Comparison of ENCODE assay signal across 25 cellular contexts in genomic region chr9:32128546-32128945, GRCh38.
DNase-seq lines count a peak whose midpoint lies in the region; ATAC-seq, FAIRE-seq and TF ChIP-seq lines count a peak whose summit lies in the region.
"Had no signal": no experiment of that assay in that cellular context is flagged by ENCODE, and none has a peak within 500 bp of the region (broad histone marks: within the 10 kb centered on the region; RNA-seq: fewer than 3 reads in every experiment).

No MANE protein-coding gene starts in this region.

- H3K4me2 ChIP-seq in HepG2 (ENCODE audit: low read depth, low read length) = no peak overlapping the region
- H3K4me2 ChIP-seq in neural progenitor cell = no peak overlapping the region
- H3K4me2 ChIP-seq: BLaER1 treated with 17β-estradiol and CSF1 and Interleukin-3, amounts not matched to agents 10 nM and 100 nM had no signal

- H3K36me3 Mint-ChIP-seq in endodermal cell (ENCODE audit: low read depth) (no peaks in the 10 kb centered on the region), neural progenitor cell (no peaks in the 10 kb centered on the region)
- H3K36me3 Mint-ChIP-seq: CD4-positive, alpha-beta memory T cell had no signal

- no TSS peak for BruUV-seq in HepG2 (replicated peaks; lab: Mats Ljungman, UMichigan)

- H4K20me1 ChIP-seq in HepG2 (ENCODE audit: insufficient read depth, low read length) (no peaks in the 10 kb centered on the region), neural progenitor cell (ENCODE audit: low read depth) (no peaks in the 10 kb centered on the region)
- H4K20me1 ChIP-seq: BLaER1 treated with 17β-estradiol and CSF1 and Interleukin-3, amounts not matched to agents 10 nM and 100 nM had no signal

- no peaks in the 10 kb centered on the region for H3K79me2 ChIP-seq in HepG2 (ENCODE audit: insufficient read depth, low read length)
- H3K79me2 ChIP-seq in neural progenitor cell (ENCODE audit: low read depth) = no peaks in the 10 kb centered on the region

- H3K27me3 Mint-ChIP-seq in endodermal cell (ENCODE audit: insufficient read depth) (no peaks in the 10 kb centered on the region), neural progenitor cell (ENCODE audit: insufficient read depth, low read depth) (peaks cover 2% of the 10 kb centered on the region)

- ATAC-seq in HepG2 (peak; percentile 35), right lobe of liver (no peak), HG03439 (IDR thresholded peaks at IDR 0.05; ENCODE audit: unreplicated experiment) (no peak), GM21381 (IDR thresholded peaks at IDR 0.05; ENCODE audit: unreplicated experiment) (no peak)
- ATAC-seq: GM12878, K562, Panc1, SK-N-SH treated with all-trans-retinoic acid at 6 μM for 48 hours had no signal

- no peak overlapping the region for H2AFZ ChIP-seq in HepG2 (ENCODE audit: low read length)
- peak overlapping the region; percentile 82 for H2AFZ ChIP-seq in neural progenitor cell (replicated peaks)

- CTCF ChIA-PET in HepG2 (lab: Yijun Ruan, JAX; ENCODE audit: low intra/inter-chr PET ratio, low total read pairs) = no interaction called here

- H3K4me3 ChIP-seq in HepG2 (replicated peaks in 1 of 3; ENCODE audit: insufficient read depth in 1 of 3, low read depth in 2 of 3, low read length in 3 of 3) (no peak overlapping the region), right lobe of liver (no peak overlapping the region), endodermal cell (ENCODE audit: low read length) (no peak overlapping the region), neural progenitor cell (no peak overlapping the region), MG63 (no peak overlapping the region)
- H3K4me3 ChIP-seq: BLaER1 treated with 17β-estradiol and CSF1 and Interleukin-3, amounts not matched to agents 10 nM and 100 nM; GM12878; K562 had no signal

- H3K9me3 ChIP-seq in HepG2 (ENCODE audit: low read length) (no peaks in the 10 kb centered on the region), right lobe of liver (no peaks in the 10 kb centered on the region), endodermal cell (ENCODE audit: control insufficient read depth, low read length) (no peaks in the 10 kb centered on the region), neural progenitor cell (ENCODE audit: low read depth) (no peaks in the 10 kb centered on the region), MG63 (no peaks in the 10 kb centered on the region)
- H3K9me3 ChIP-seq: BLaER1 treated with 17β-estradiol and CSF1 and Interleukin-3, amounts not matched to agents 10 nM and 100 nM; Caco-2 had no signal

- H3K27ac ChIP-seq in HepG2 (ENCODE audit: extremely low read length, insufficient read depth, low read length) (no peak overlapping the region), right lobe of liver (no peak overlapping the region), endodermal cell (ENCODE audit: low read depth, low read length) (no peak overlapping the region), neural progenitor cell (no peak overlapping the region)
- H3K27ac ChIP-seq: 22Rv1; BLaER1 treated with 17β-estradiol and CSF1 and Interleukin-3, amounts not matched to agents 10 nM and 100 nM had no signal

- no peak for TF ChIP-seq RAD21 in HepG2 (CRISPR knock-in tag; IDR thresholded peaks at IDR 0.05)

- H3K27ac Mint-ChIP-seq in endodermal cell = no peak overlapping the region
- H3K27ac Mint-ChIP-seq in neural progenitor cell = no peak overlapping the region
- H3K27ac Mint-ChIP-seq: CD4-positive, alpha-beta memory T cell; HFFc6 had no signal

- no peak for FAIRE-seq in HepG2 (lab: Jason Lieb, UNC)
- FAIRE-seq: GM12878, K562 had no signal

- peaks cover 1% of the 10 kb centered on the region for H3K9me3 Mint-ChIP-seq in endodermal cell
- H3K9me3 Mint-ChIP-seq in neural progenitor cell = no peaks in the 10 kb centered on the region

- peaks cover 3% of the 10 kb centered on the region for H3K4me1 Mint-ChIP-seq in endodermal cell
- no peaks in the 10 kb centered on the region for H3K4me1 Mint-ChIP-seq in neural progenitor cell
- H3K4me1 Mint-ChIP-seq: CD4-positive, alpha-beta memory T cell had no signal

- no peak overlapping the region for H3K9ac ChIP-seq in HepG2 (ENCODE audit: insufficient read depth, low read depth, low read length)
- H3K9ac ChIP-seq in endodermal cell (ENCODE audit: extremely low read depth, low read length, poor library complexity, severe bottlenecking) = no peak overlapping the region
- H3K9ac ChIP-seq in neural progenitor cell = no peak overlapping the region
- H3K9ac ChIP-seq: BLaER1 treated with 17β-estradiol and CSF1 and Interleukin-3, amounts not matched to agents 10 nM and 100 nM had no signal

- H3K4me1 ChIP-seq in HepG2 (ENCODE audit: insufficient read depth, low read length) (peaks cover 33% of the 10 kb centered on the region), right lobe of liver (no peaks in the 10 kb centered on the region), endodermal cell (ENCODE audit: control insufficient read depth, insufficient read depth, low read length) (peaks cover 5% of the 10 kb centered on the region), neural progenitor cell (peaks cover 9% of the 10 kb centered on the region)
- H3K4me1 ChIP-seq: BLaER1 treated with 17β-estradiol and CSF1 and Interleukin-3, amounts not matched to agents 10 nM and 100 nM; Caco-2 had no signal

- no peaks in the 10 kb centered on the region for H3F3A ChIP-seq in neural progenitor cell (ENCODE audit: low read depth)

- TF ChIP-seq CTCF in HepG2 (CRISPR knock-in tag; IDR thresholded peaks at IDR 0.05) (no peak), right lobe of liver (IDR thresholded peaks at IDR 0.05) (no peak), endodermal cell (conservative IDR thresholded peaks at IDR 0.05) (peak; percentile 23), neural progenitor cell (IDR thresholded peaks at IDR 0.05) (no peak)

- TF ChIP-seq EP300 in HepG2 (IDR thresholded peaks at IDR 0.05; ENCODE audit: low read depth in 2 of 2, low read length in 2 of 2) (no peak), HepG2 (CRISPR knock-in tag; IDR thresholded peaks at IDR 0.05; ENCODE audit: borderline replicate concordance) (no peak)

- in situ Hi-C loops in HepG2 (cut with HindIII; ENCODE audit: extremely low pct_ligation_motif_present, low pct_unique_long_range_greater_than_20kb) = no loop called here

- DNase-seq in HepG2 (ENCODE audit: low spot score) = no peak
- no peak for DNase-seq in right lobe of liver
- DNase-seq in endodermal cell = peak; percentile 66
- DNase-seq in neural progenitor cell (ENCODE audit: low spot score) = peak; percentile 68
- no peak for DNase-seq in hepatic stellate cell (ENCODE audit: low spot score)
- no peak for DNase-seq in MG63
- DNase-seq: ACHN, Caco-2, DMS 273 treated with DMSO at 0.1 percent for 48 hours, DMS79 treated with DMSO at 0.1 percent for 48 hours, HFFc6, MM.1S, NCI-H1048, NCI-H1436, NCI-H1930, NCI-H69 had no signal

- TF ChIP-seq POLR2A in HepG2 (IDR thresholded peaks at IDR 0.05; ENCODE audit: insufficient read depth in 1 of 2, low read depth in 2 of 2, low read length in 2 of 2) = no peak
- TF ChIP-seq POLR2A in right lobe of liver (IDR thresholded peaks at IDR 0.05) = no peak

- H3K36me3 ChIP-seq in HepG2 (replicated peaks in 1 of 2; ENCODE audit: control insufficient read depth in 1 of 2, insufficient read depth in 2 of 2, low read length in 2 of 2) (0 out of 5 replicates have a peak, but pooled peaks cover 0 to 3% of the 10 kb centered on the region in 2 experiments), right lobe of liver (no peaks in the 10 kb centered on the region), endodermal cell (ENCODE audit: control insufficient read depth, insufficient read depth, low read length) (no peaks in the 10 kb centered on the region), neural progenitor cell (no peaks in the 10 kb centered on the region), MG63 (no peaks in the 10 kb centered on the region)
- H3K36me3 ChIP-seq: BLaER1 treated with 17β-estradiol and CSF1 and Interleukin-3, amounts not matched to agents 10 nM and 100 nM had no signal

- H3K4me3 Mint-ChIP-seq in endodermal cell (no peak overlapping the region), neural progenitor cell (no peak overlapping the region)
- H3K4me3 Mint-ChIP-seq: CD4-positive, alpha-beta memory T cell; HFFc6 had no signal

- H3K27me3 ChIP-seq in HepG2 (ENCODE audit: control insufficient read depth in 1 of 2, insufficient read depth in 2 of 2, low read length in 2 of 2) (no peaks in the 10 kb centered on the region), right lobe of liver (no peaks in the 10 kb centered on the region), endodermal cell (ENCODE audit: control insufficient read depth, insufficient read depth, low read length, poor library complexity, severe bottlenecking) (no peaks in the 10 kb centered on the region), neural progenitor cell (no peaks in the 10 kb centered on the region), MG63 (no peaks in the 10 kb centered on the region)
- H3K27me3 ChIP-seq: BLaER1 treated with 17β-estradiol and CSF1 and Interleukin-3, amounts not matched to agents 10 nM and 100 nM had no signal

- POLR2A ChIA-PET in HepG2 (lab: Yijun Ruan, JAX) = interaction anchor here (1.0 kb wide), 1 partner anchor 8 kb away, joined by 3 read pairs; no protein-coding TSS in a partner anchor

- intact Hi-C loops in HepG2 (cut with micrococcal nuclease; ENCODE audit: unreplicated experiment) (no loop called here), right lobe of liver (cut with DNase I) (no loop called here)

- WGBS in HepG2 (ENCODE audit: low lambda C conversion rate) = no CpG with 5 or more reads among the region's 3 CpGs
- no CpG with 5 or more reads among the region's 3 CpGs for WGBS in right lobe of liver (ENCODE audit: insufficient coverage, low coverage, low lambda C conversion rate, missing lambda C conversion rate)
- 81 to 97% methylated on average over 2 to 3 of the region's 3 CpGs for WGBS in endodermal cell (ENCODE audit: insufficient coverage in 1 of 2, insufficient read length in 1 of 2), 2 experiments

TF ChIP-seq in HepG2, 621 proteins besides CTCF, POLR2A, EP300 and RAD21 (continues in another document):
- no peak for TF ChIP-seq HNRNPL (IDR thresholded peaks at IDR 0.05; ENCODE audit: low read depth, low read length)
- no peak for TF ChIP-seq SP5 (CRISPR knock-in tag; IDR thresholded peaks at IDR 0.05; ENCODE audit: borderline replicate concordance, low read depth)
- TF ChIP-seq, protein P1, sequence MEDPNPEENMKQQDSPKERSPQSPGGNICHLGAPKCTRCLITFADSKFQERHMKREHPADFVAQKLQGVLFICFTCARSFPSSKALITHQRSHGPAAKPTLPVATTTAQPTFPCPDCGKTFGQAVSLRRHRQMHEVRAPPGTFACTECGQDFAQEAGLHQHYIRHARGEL (CRISPR knock-in tag; IDR thresholded peaks at IDR 0.05) = no peak
- TF ChIP-seq MED1 (CRISPR knock-in tag; IDR thresholded peaks at IDR 0.05) = no peak
- no peak for TF ChIP-seq PAWR (CRISPR knock-in tag; IDR thresholded peaks at IDR 0.05; ENCODE audit: borderline replicate concordance)

Comparison
In these comparisons a context has a peak if more than half of its experiments do, and no peak if none do; other contexts are left out.
1. DNase-seq: peak in endodermal cell (single experiment) and neural progenitor cell (single experiment); none in HepG2 (single experiment), right lobe of liver (0 of 3), hepatic stellate cell (single experiment) and MG63 (single experiment).